Comparison of ENCODE assay signal across 1 cellular context in the genomic region with DNA sequence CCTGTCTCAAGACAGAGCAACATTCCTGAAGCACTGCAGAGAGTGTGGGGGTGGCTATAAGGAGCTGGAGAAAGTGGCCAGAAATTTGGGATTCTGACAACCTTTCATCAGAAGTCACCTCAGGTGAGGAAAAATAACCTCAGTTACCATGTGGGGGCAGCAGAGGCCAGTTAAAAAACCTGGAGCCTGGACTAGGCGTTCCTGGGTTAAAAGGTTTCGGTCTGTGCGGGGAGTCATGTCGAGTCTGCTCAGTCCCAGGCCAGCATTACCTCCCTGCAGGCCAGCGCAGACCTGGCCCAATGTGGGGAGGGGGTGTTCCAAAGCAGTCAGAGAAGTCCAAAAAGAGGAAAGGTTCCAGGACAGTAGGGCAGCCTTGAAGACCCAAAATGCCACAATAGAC.
TF ChIP-seq lines count a peak whose summit lies in the region.

No MANE protein-coding gene starts in this region.

TF ChIP-seq in endothelial cell of umbilical vein, 7 proteins besides CTCF, POLR2A, EP300 and RAD21 (continued from another document):
- no peak for TF ChIP-seq EZH2 (IDR thresholded peaks at IDR 0.05; ENCODE audit: borderline replicate concordance, low read depth, low read length, severe bottlenecking)
- TF ChIP-seq, protein P1, sequence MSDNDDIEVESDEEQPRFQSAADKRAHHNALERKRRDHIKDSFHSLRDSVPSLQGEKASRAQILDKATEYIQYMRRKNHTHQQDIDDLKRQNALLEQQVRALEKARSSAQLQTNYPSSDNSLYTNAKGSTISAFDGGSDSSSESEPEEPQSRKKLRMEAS (IDR thresholded peaks at IDR 0.05; ENCODE audit: insufficient read depth, insufficient read length): no peak
- no peak for TF ChIP-seq GATA2 (IDR thresholded peaks at IDR 0.05; ENCODE audit: insufficient read depth, insufficient read length, low read depth, low read length)
